Comparison of ENCODE assay signal across 1 cellular context in the genomic region with DNA sequence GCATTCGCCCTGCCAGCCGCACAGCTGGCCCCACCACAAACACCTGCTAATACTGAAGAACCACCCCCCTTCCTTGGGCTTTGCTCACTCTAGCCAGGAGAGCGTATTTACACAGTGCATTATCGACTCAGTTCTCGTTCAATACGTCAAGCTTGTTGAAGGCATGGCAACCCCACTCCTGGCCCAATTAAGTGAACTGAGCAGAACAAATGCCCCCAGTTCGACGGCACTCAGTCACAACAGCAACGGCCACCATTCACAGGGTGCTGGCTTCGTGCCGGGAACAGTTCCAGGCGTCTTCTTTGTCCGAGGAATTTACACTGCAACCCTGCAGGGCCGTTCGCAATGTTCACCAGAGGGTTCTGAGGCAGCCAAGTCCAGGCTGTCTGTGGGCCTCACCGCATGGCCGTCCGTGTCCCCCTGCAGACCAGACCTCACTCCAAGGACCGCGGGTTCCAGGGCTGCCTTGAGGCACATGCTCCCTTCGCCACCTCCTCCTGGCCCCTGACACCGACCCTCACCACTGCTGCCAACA.
A peak's percentile ranks its signal among the peaks of the same experiment; 100 is the strongest.
TF ChIP-seq lines count a peak whose summit lies in the region.

No MANE protein-coding gene starts in this region.

TF ChIP-seq in HepG2, 621 proteins besides CTCF, POLR2A, EP300 and RAD21 (continued from another document and continues in another):
- no peak for TF ChIP-seq RORA (CRISPR knock-in tag; IDR thresholded peaks at IDR 0.05)
- no peak for TF ChIP-seq ZNF232 (CRISPR knock-in tag; IDR thresholded peaks at IDR 0.05; ENCODE audit: borderline replicate concordance)
- no peak for TF ChIP-seq ZNF530 (CRISPR knock-in tag; IDR thresholded peaks at IDR 0.05; ENCODE audit: low read depth)
- TF ChIP-seq HNRNPLL (IDR thresholded peaks at IDR 0.05; ENCODE audit: low read depth, low read length, poor library complexity, severe bottlenecking), result peak; percentile 32
- TF ChIP-seq ZNF563 (CRISPR knock-in tag; IDR thresholded peaks at IDR 0.05), result 0 out of 2 replicates have a peak, but pooled peaks have one; percentile 37
- TF ChIP-seq, protein P1, sequence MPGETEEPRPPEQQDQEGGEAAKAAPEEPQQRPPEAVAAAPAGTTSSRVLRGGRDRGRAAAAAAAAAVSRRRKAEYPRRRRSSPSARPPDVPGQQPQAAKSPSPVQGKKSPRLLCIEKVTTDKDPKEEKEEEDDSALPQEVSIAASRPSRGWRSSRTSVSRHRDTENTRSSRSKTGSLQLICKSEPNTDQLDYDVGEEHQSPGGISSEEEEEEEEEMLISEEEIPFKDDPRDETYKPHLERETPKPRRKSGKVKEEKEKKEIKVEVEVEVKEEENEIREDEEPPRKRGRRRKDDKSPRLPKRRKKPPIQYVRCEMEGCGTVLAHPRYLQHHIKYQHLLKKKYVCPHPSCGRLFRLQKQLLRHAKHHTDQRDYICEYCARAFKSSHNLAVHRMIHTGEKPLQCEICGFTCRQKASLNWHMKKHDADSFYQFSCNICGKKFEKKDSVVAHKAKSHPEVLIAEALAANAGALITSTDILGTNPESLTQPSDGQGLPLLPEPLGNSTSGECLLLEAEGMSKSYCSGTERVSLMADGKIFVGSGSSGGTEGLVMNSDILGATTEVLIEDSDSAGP (CRISPR knock-in tag; IDR thresholded peaks at IDR 0.05; ENCODE audit: borderline replicate concordance), result no peak
- TF ChIP-seq ELF4 (CRISPR knock-in tag; IDR thresholded peaks at IDR 0.05; ENCODE audit: borderline replicate concordance), result no peak
- no peak for TF ChIP-seq ZIK1 (CRISPR knock-in tag; IDR thresholded peaks at IDR 0.05; ENCODE audit: borderline replicate concordance, low read depth)
- TF ChIP-seq, protein P2, sequence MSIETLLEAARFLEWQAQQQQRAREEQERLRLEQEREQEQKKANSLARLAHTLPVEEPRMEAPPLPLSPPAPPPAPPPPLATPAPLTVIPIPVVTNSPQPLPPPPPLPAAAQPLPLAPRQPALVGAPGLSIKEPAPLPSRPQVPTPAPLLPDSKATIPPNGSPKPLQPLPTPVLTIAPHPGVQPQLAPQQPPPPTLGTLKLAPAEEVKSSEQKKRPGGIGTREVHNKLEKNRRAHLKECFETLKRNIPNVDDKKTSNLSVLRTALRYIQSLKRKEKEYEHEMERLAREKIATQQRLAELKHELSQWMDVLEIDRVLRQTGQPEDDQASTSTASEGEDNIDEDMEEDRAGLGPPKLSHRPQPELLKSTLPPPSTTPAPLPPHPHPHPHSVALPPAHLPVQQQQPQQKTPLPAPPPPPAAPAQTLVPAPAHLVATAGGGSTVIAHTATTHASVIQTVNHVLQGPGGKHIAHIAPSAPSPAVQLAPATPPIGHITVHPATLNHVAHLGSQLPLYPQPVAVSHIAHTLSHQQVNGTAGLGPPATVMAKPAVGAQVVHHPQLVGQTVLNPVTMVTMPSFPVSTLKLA (IDR thresholded peaks at IDR 0.05), result no peak
- TF ChIP-seq, protein P3, sequence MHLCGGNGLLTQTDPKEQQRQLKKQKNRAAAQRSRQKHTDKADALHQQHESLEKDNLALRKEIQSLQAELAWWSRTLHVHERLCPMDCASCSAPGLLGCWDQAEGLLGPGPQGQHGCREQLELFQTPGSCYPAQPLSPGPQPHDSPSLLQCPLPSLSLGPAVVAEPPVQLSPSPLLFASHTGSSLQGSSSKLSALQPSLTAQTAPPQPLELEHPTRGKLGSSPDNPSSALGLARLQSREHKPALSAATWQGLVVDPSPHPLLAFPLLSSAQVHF (CRISPR knock-in tag; IDR thresholded peaks at IDR 0.05), result 0 out of 2 replicates have a peak, but pooled peaks have one; percentile 36
- TF ChIP-seq BRD4 (CRISPR knock-in tag; IDR thresholded peaks at IDR 0.05), result no peak
- TF ChIP-seq, protein P4, sequence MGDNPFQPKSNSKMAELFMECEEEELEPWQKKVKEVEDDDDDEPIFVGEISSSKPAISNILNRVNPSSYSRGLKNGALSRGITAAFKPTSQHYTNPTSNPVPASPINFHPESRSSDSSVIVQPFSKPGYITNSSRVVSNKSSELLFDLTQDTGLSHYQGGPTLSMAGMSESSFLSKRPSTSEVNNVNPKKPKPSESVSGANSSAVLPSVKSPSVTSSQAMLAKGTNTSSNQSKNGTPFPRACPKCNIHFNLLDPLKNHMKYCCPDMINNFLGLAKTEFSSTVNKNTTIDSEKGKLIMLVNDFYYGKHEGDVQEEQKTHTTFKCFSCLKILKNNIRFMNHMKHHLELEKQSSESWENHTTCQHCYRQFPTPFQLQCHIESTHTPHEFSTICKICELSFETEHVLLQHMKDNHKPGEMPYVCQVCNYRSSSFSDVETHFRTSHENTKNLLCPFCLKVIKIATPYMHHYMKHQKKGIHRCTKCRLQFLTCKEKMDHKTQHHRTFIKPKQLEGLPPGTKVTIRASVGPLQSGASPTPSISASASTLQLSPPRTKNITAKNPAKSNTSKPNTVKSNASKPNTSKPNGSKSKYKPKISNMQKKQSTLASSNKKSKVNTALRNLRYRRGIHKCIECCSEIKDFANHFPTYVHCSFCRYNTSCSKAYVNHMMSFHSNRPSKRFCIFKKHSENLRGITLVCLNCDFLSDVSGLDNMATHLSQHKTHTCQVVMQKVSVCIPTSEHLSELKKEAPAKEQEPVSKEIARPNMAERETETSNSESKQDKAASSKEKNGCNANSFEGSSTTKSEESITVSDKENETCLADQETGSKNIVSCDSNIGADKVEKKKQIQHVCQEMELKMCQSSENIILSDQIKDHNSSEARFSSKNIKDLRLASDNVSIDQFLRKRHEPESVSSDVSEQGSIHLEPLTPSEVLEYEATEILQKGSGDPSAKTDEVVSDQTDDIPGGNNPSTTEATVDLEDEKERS (CRISPR knock-in tag; IDR thresholded peaks at IDR 0.05), result no peak
- TF ChIP-seq, protein P5, sequence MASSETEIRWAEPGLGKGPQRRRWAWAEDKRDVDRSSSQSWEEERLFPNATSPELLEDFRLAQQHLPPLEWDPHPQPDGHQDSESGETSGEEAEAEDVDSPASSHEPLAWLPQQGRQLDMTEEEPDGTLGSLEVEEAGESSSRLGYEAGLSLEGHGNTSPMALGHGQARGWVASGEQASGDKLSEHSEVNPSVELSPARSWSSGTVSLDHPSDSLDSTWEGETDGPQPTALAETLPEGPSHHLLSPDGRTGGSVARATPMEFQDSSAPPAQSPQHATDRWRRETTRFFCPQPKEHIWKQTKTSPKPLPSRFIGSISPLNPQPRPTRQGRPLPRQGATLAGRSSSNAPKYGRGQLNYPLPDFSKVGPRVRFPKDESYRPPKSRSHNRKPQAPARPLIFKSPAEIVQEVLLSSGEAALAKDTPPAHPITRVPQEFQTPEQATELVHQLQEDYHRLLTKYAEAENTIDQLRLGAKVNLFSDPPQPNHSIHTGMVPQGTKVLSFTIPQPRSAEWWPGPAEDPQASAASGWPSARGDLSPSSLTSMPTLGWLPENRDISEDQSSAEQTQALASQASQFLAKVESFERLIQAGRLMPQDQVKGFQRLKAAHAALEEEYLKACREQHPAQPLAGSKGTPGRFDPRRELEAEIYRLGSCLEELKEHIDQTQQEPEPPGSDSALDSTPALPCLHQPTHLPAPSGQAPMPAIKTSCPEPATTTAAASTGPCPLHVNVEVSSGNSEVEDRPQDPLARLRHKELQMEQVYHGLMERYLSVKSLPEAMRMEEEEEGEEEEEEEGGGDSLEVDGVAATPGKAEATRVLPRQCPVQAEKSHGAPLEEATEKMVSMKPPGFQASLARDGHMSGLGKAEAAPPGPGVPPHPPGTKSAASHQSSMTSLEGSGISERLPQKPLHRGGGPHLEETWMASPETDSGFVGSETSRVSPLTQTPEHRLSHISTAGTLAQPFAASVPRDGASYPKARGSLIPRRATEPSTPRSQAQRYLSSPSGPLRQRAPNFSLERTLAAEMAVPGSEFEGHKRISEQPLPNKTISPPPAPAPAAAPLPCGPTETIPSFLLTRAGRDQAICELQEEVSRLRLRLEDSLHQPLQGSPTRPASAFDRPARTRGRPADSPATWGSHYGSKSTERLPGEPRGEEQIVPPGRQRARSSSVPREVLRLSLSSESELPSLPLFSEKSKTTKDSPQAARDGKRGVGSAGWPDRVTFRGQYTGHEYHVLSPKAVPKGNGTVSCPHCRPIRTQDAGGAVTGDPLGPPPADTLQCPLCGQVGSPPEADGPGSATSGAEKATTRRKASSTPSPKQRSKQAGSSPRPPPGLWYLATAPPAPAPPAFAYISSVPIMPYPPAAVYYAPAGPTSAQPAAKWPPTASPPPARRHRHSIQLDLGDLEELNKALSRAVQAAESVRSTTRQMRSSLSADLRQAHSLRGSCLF (CRISPR knock-in tag; IDR thresholded peaks at IDR 0.05; ENCODE audit: borderline replicate concordance), result no peak
- TF ChIP-seq ZNF816 (CRISPR knock-in tag; IDR thresholded peaks at IDR 0.05; ENCODE audit: borderline replicate concordance), result no peak
- TF ChIP-seq TBX2 (CRISPR knock-in tag; IDR thresholded peaks at IDR 0.05; ENCODE audit: borderline replicate concordance), result peak; percentile 59
- peak; percentile 69; the same call in 1 of the 2 replicates for TF ChIP-seq ZFP82 (CRISPR knock-in tag; IDR thresholded peaks at IDR 0.05; ENCODE audit: borderline replicate concordance)
- TF ChIP-seq RFX5 (IDR thresholded peaks at IDR 0.05; ENCODE audit: low read depth, low read length), result no peak
- no peak for TF ChIP-seq PAX8 (CRISPR knock-in tag; IDR thresholded peaks at IDR 0.05; ENCODE audit: borderline replicate concordance)
- TF ChIP-seq, protein P6, sequence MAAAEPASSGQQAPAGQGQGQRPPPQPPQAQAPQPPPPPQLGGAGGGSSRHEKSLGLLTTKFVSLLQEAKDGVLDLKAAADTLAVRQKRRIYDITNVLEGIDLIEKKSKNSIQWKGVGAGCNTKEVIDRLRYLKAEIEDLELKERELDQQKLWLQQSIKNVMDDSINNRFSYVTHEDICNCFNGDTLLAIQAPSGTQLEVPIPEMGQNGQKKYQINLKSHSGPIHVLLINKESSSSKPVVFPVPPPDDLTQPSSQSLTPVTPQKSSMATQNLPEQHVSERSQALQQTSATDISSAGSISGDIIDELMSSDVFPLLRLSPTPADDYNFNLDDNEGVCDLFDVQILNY (CRISPR knock-in tag; conservative IDR thresholded peaks at IDR 0.05), result no peak
- TF ChIP-seq, protein P7, sequence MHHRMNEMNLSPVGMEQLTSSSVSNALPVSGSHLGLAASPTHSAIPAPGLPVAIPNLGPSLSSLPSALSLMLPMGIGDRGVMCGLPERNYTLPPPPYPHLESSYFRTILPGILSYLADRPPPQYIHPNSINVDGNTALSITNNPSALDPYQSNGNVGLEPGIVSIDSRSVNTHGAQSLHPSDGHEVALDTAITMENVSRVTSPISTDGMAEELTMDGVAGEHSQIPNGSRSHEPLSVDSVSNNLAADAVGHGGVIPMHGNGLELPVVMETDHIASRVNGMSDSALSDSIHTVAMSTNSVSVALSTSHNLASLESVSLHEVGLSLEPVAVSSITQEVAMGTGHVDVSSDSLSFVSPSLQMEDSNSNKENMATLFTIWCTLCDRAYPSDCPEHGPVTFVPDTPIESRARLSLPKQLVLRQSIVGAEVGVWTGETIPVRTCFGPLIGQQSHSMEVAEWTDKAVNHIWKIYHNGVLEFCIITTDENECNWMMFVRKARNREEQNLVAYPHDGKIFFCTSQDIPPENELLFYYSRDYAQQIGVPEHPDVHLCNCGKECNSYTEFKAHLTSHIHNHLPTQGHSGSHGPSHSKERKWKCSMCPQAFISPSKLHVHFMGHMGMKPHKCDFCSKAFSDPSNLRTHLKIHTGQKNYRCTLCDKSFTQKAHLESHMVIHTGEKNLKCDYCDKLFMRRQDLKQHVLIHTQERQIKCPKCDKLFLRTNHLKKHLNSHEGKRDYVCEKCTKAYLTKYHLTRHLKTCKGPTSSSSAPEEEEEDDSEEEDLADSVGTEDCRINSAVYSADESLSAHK (CRISPR knock-in tag; IDR thresholded peaks at IDR 0.05; ENCODE audit: borderline replicate concordance), result no peak
- TF ChIP-seq, protein P8, sequence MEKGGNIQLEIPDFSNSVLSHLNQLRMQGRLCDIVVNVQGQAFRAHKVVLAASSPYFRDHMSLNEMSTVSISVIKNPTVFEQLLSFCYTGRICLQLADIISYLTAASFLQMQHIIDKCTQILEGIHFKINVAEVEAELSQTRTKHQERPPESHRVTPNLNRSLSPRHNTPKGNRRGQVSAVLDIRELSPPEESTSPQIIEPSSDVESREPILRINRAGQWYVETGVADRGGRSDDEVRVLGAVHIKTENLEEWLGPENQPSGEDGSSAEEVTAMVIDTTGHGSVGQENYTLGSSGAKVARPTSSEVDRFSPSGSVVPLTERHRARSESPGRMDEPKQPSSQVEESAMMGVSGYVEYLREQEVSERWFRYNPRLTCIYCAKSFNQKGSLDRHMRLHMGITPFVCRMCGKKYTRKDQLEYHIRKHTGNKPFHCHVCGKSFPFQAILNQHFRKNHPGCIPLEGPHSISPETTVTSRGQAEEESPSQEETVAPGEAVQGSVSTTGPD (CRISPR knock-in tag; IDR thresholded peaks at IDR 0.05), result 0 out of 2 replicates have a peak, but pooled peaks have one; percentile 19
- no peak for TF ChIP-seq ZFAT (CRISPR knock-in tag; conservative IDR thresholded peaks at IDR 0.05)
- TF ChIP-seq, protein P9, sequence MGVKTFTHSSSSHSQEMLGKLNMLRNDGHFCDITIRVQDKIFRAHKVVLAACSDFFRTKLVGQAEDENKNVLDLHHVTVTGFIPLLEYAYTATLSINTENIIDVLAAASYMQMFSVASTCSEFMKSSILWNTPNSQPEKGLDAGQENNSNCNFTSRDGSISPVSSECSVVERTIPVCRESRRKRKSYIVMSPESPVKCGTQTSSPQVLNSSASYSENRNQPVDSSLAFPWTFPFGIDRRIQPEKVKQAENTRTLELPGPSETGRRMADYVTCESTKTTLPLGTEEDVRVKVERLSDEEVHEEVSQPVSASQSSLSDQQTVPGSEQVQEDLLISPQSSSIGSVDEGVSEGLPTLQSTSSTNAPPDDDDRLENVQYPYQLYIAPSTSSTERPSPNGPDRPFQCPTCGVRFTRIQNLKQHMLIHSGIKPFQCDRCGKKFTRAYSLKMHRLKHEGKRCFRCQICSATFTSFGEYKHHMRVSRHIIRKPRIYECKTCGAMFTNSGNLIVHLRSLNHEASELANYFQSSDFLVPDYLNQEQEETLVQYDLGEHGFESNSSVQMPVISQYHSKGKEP (CRISPR knock-in tag; IDR thresholded peaks at IDR 0.05), result no peak
- no peak for TF ChIP-seq MZF1 (CRISPR knock-in tag; IDR thresholded peaks at IDR 0.05; ENCODE audit: borderline replicate concordance)
- TF ChIP-seq MIER3 (CRISPR knock-in tag; IDR thresholded peaks at IDR 0.05; ENCODE audit: borderline replicate concordance), result no peak
- no peak for TF ChIP-seq SP1 (IDR thresholded peaks at IDR 0.05)
- TF ChIP-seq SP1 (CRISPR knock-in tag; IDR thresholded peaks at IDR 0.05), result no peak
- no peak for TF ChIP-seq ZNF224 (CRISPR knock-in tag; IDR thresholded peaks at IDR 0.05)
- no peak for TF ChIP-seq ZSCAN22 (CRISPR knock-in tag; IDR thresholded peaks at IDR 0.05)
- TF ChIP-seq, protein P10, sequence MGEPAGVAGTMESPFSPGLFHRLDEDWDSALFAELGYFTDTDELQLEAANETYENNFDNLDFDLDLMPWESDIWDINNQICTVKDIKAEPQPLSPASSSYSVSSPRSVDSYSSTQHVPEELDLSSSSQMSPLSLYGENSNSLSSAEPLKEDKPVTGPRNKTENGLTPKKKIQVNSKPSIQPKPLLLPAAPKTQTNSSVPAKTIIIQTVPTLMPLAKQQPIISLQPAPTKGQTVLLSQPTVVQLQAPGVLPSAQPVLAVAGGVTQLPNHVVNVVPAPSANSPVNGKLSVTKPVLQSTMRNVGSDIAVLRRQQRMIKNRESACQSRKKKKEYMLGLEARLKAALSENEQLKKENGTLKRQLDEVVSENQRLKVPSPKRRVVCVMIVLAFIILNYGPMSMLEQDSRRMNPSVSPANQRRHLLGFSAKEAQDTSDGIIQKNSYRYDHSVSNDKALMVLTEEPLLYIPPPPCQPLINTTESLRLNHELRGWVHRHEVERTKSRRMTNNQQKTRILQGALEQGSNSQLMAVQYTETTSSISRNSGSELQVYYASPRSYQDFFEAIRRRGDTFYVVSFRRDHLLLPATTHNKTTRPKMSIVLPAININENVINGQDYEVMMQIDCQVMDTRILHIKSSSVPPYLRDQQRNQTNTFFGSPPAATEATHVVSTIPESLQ (CRISPR knock-in tag; conservative IDR thresholded peaks at IDR 0.05), result no peak
